In the genomic region with DNA sequence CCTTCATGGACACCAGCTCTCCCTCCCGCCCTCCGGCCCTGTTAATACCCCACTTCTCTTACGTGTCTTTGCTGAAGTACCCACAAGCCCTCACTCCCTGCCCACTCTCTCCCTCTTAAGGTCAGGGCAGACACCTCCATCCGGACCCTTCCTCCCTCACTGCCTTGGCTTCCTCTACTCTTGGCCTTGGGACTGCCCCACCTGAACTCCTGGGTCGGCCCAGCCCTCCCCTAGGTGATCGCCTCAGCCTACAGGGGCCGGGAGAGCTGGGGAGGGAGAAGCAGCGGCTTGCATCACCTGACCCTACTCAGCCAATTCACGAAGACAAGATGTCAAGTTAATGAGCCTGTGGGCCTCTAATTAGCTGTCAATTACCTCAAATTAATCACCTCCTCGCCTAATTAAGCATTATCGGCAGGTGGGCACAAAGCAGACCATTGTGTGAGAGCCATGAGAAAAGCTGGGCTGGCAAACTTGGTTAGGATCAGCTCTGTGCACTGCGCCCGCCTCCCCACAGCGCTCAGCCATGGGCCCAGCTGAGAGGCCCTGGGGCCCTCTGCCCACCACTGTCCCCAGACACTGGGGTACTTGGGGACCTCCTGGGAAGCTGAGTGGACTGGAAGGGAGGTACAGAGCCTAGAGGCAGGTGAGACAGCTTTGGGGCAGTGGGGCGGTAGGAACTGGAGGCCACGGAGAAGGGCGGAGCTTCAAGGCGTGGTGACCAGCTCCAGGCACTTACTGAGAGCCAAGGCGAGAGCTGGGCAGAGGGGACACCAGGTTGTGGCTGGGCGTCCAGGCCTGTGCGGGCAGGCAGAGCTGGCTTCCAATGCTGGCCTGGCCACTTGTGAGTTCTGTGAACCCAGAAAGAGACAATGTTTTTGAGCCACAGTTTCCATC, we compare ENCODE assay signal across 33 cellular contexts. TPM values are rescaled to one million over a fixed set of nuclear protein-coding genes. Genes with fewer than 3 reads are reported as not detected.
"Had no signal": no experiment of that assay in that cellular context is flagged by ENCODE, and none has a peak within 500 bp of the region (broad histone marks: within the 10 kb centered on the region; RNA-seq: fewer than 3 reads in every experiment).

No MANE protein-coding gene starts in this region.

- H3K4me1 ChIP-seq: parathyroid adenoma had no signal

- H3K9ac ChIP-seq: parathyroid adenoma had no signal

- H3K4me3 Mint-ChIP-seq: activated CD4-positive, alpha-beta T cell treated with anti-CD3 and anti-CD28 coated beads, Interleukin-2, amount 10 ng/mL, durations not matched to agents 7 days and 5 days; activated CD8-positive, alpha-beta memory T cell treated with anti-CD3 and anti-CD28 coated beads, Interleukin-2, amount 10 ng/mL, durations not matched to agents 7 days and 5 days; activated CD8-positive, alpha-beta T cell treated with anti-CD3 and anti-CD28 coated beads for 36 hours; activated naive CD4-positive, alpha-beta T cell treated with anti-CD3 and anti-CD28 coated beads, Interleukin-2, amount 10 ng/mL, durations not matched to agents 7 days and 5 days; immature natural killer cell; nephron; stimulated activated memory B cell treated with anti-CD40 and anti-IgM and Interleukin-4, amounts not matched to agents 10 μg/mL and 1 μg/mL and 100 μg/mL, for 72 hours; T-helper 2 cell treated with Interferon-gamma antibody and Interleukin-4, amounts not matched to agents 5 μg/mL and 100 μg/mL, for 36 hours had no signal

- H3K27ac ChIP-seq: heart right ventricle, left ventricle myocardium inferior, parathyroid adenoma, sigmoid colon, stomach, vagina, VCaP had no signal

- H3K4me3 ChIP-seq: heart right ventricle, left ventricle myocardium inferior, sigmoid colon, smooth muscle cell, stomach, vagina had no signal

- H3K9me3 ChIP-seq: heart right ventricle, left ventricle myocardium inferior, sigmoid colon, stomach, vagina had no signal

- ATAC-seq: activated CD8-positive, alpha-beta memory T cell treated with anti-CD3 and anti-CD28 coated beads, Interleukin-2, amount 10 ng/mL, durations not matched to agents 7 days and 5 days; activated CD8-positive, alpha-beta T cell treated with anti-CD3 and anti-CD28 coated beads for 36 hours; stimulated activated memory B cell treated with anti-CD40 and anti-IgM and Interleukin-4, amounts not matched to agents 10 μg/mL and 1 μg/mL and 100 μg/mL, for 72 hours had no signal

- H3K27ac Mint-ChIP-seq: activated CD4-positive, alpha-beta T cell treated with anti-CD3 and anti-CD28 coated beads, Interleukin-2, amount 10 ng/mL, durations not matched to agents 7 days and 5 days; activated CD8-positive, alpha-beta memory T cell treated with anti-CD3 and anti-CD28 coated beads, Interleukin-2, amount 10 ng/mL, durations not matched to agents 7 days and 5 days; activated CD8-positive, alpha-beta T cell treated with anti-CD3 and anti-CD28 coated beads for 36 hours; immature natural killer cell; nephron; stimulated activated memory B cell treated with anti-CD40 and anti-IgM and Interleukin-4, amounts not matched to agents 10 μg/mL and 1 μg/mL and 100 μg/mL, for 72 hours; T-helper 2 cell treated with Interferon-gamma antibody and Interleukin-4, amounts not matched to agents 5 μg/mL and 100 μg/mL, for 36 hours had no signal

- H3K4me2 ChIP-seq: smooth muscle cell had no signal

- H2AFZ ChIP-seq: parathyroid adenoma had no signal

- H3K9me3 Mint-ChIP-seq: activated CD4-positive, alpha-beta T cell treated with anti-CD3 and anti-CD28 coated beads, Interleukin-2, amount 10 ng/mL, durations not matched to agents 7 days and 5 days; activated CD8-positive, alpha-beta T cell treated with anti-CD3 and anti-CD28 coated beads for 36 hours; activated naive CD4-positive, alpha-beta T cell treated with anti-CD3 and anti-CD28 coated beads, Interleukin-2, amount 10 ng/mL, durations not matched to agents 7 days and 5 days; immature natural killer cell; nephron; stimulated activated memory B cell treated with anti-CD40 and anti-IgM and Interleukin-4, amounts not matched to agents 10 μg/mL and 1 μg/mL and 100 μg/mL, for 72 hours; T-helper 2 cell treated with Interferon-gamma antibody and Interleukin-4, amounts not matched to agents 5 μg/mL and 100 μg/mL, for 36 hours had no signal

- H3K79me2 ChIP-seq: parathyroid adenoma had no signal

- H3K4me1 Mint-ChIP-seq: activated CD8-positive, alpha-beta memory T cell treated with anti-CD3 and anti-CD28 coated beads, Interleukin-2, amount 10 ng/mL, durations not matched to agents 7 days and 5 days; nephron; stimulated activated memory B cell treated with anti-CD40 and anti-IgM and Interleukin-4, amounts not matched to agents 10 μg/mL and 1 μg/mL and 100 μg/mL, for 72 hours had no signal

- DNase-seq: activated CD4-positive, alpha-beta T cell treated with anti-CD3 and anti-CD28 coated beads, Interleukin-2, amount 10 ng/mL, durations not matched to agents 7 days and 5 days; activated CD4-positive, CD25-positive, alpha-beta regulatory T cell treated with anti-CD3 and anti-CD28 coated beads, Interleukin-2, amount 50 U/mL, for 72 hours; activated CD8-positive, alpha-beta memory T cell treated with anti-CD3 and anti-CD28 coated beads, Interleukin-2, amount 10 ng/mL, durations not matched to agents 7 days and 5 days; activated CD8-positive, alpha-beta T cell treated with anti-CD3 and anti-CD28 coated beads for 36 hours; activated effector memory CD4-positive, alpha-beta T cell treated with anti-CD3 and anti-CD28 coated beads, Interleukin-2, amount 50 U/mL, for 16 hours; activated naive CD4-positive, alpha-beta T cell treated with anti-CD3 and anti-CD28 coated beads, Interleukin-2, amount 10 ng/mL, durations not matched to agents 7 days and 5 days; activated T-cell treated with anti-CD3 and anti-CD28 coated beads for 4 hours; amygdala; cerebellar nuclear complex; cortex of kidney; foreskin fibroblast; heart right ventricle; immature natural killer cell; left ventricle myocardium inferior; mammary epithelial cell; midbrain; nucleus accumbens; sigmoid colon; stimulated activated CD4-positive, alpha-beta T cell treated with anti-CD3 and anti-CD28 coated beads, Interleukin-15, amount 100 ng/mL, for 24 hours; stomach; trophoblast cell had no signal

- H3K27me3 ChIP-seq: vagina had no signal

- H3K36me3 ChIP-seq: heart right ventricle, left ventricle myocardium inferior, sigmoid colon, stomach, vagina had no signal

- H3K36me3 Mint-ChIP-seq: activated CD8-positive, alpha-beta memory T cell treated with anti-CD3 and anti-CD28 coated beads, Interleukin-2, amount 10 ng/mL, durations not matched to agents 7 days and 5 days; activated naive CD4-positive, alpha-beta T cell treated with anti-CD3 and anti-CD28 coated beads, Interleukin-2, amount 10 ng/mL, durations not matched to agents 7 days and 5 days; immature natural killer cell; stimulated activated memory B cell treated with anti-CD40 and anti-IgM and Interleukin-4, amounts not matched to agents 10 μg/mL and 1 μg/mL and 100 μg/mL, for 72 hours had no signal

RNA-seq across cellular contexts. Expression of gene VSX2, which starts 25.1 kb away (rescaled TPM):
- total RNA-seq: activated CD4-positive, alpha-beta T cell treated with anti-CD3 and anti-CD28 coated beads, Interleukin-2, amount 10 ng/mL, durations not matched to agents 7 days and 5 days; activated CD8-positive, alpha-beta memory T cell treated with anti-CD3 and anti-CD28 coated beads, Interleukin-2, amount 10 ng/mL, durations not matched to agents 7 days and 5 days; activated CD8-positive, alpha-beta T cell treated with anti-CD3 and anti-CD28 coated beads for 36 hours; bronchial epithelial cell; epithelial cell of proximal tubule; fibroblast of lung; heart right ventricle; kidney epithelial cell; left ventricle myocardium inferior; mammary epithelial cell; sigmoid colon; smooth muscle cell; stomach; temporal lobe; vagina had no signal
- polyA plus RNA-seq: fibroblast of lung, heart right ventricle, immature natural killer cell, mammary epithelial cell, smooth muscle cell, stomach had no signal
